ENCODE assay signal across 9 cellular contexts in genomic region chr15:40047413-40048154, GRCh38. TPM values are rescaled to one million over a fixed set of nuclear protein-coding genes. Genes with fewer than 3 reads are reported as not detected.
DNase-seq lines count a peak whose midpoint lies in the region; ATAC-seq and TF ChIP-seq lines count a peak whose summit lies in the region.
"Had no signal": no experiment of that assay in that cellular context is flagged by ENCODE, and none has a peak within 500 bp of the region (broad histone marks: within the 10 kb centered on the region; RNA-seq: fewer than 3 reads in every experiment).

No MANE protein-coding gene starts in this region.

- H3K36me3 Mint-ChIP-seq in CD14-positive monocyte, result peaks cover 0 to 2% of the 10 kb centered on the region in 2 donors
- H3K36me3 Mint-ChIP-seq in T-helper 17 cell (ENCODE audit: low read depth), result no peaks in the 10 kb centered on the region
- no peaks in the 10 kb centered on the region for H3K36me3 Mint-ChIP-seq in mesothelial cell of epicardium

- H3K27me3 Mint-ChIP-seq in CD14-positive monocyte (ENCODE audit: low read depth in 3 of 3) (no peaks in the 10 kb centered on the region), T-helper 17 cell (no peaks in the 10 kb centered on the region), mesothelial cell of epicardium (ENCODE audit: low read depth) (no peaks in the 10 kb centered on the region)

- peak; percentile 41 for ATAC-seq in GM19397 (IDR thresholded peaks at IDR 0.05; ENCODE audit: unreplicated experiment)
- ATAC-seq in HG03565 (IDR thresholded peaks at IDR 0.05; ENCODE audit: unreplicated experiment), result peak; percentile 47
- peak; percentile 42 for ATAC-seq in T-helper 17 cell
- no peak for ATAC-seq in HG02938 (IDR thresholded peaks at IDR 0.05; ENCODE audit: unreplicated experiment)

- H3K27ac ChIP-seq in caudate nucleus (ENCODE audit: low read depth, low read length) (peak overlapping the region; percentile 9), substantia nigra (ENCODE audit: low read depth, low read length, poor library complexity, severe bottlenecking) (peak overlapping the region; percentile 60)

- intact Hi-C loops in CD14-positive monocyte (cut with micrococcal nuclease), result loop anchor here (2.0 to 10.0 kb wide), 6 partner anchors 35 to 263 kb away; partner anchors contain the start of genes BMF (in 1 of the 2), BUB1B (in 1 of the 2) and FSIP1 (in 1 of the 2)

- TF ChIP-seq CTCF in CD14-positive monocyte (IDR thresholded peaks at IDR 0.05), result no peak
- TF ChIP-seq CTCF in mesothelial cell of epicardium (IDR thresholded peaks at IDR 0.05; ENCODE audit: unreplicated experiment), result no peak

- H3K9me3 Mint-ChIP-seq in CD14-positive monocyte, result peaks cover 0 to 4% (median 0%) of the 10 kb centered on the region in 7 donors
- no peaks in the 10 kb centered on the region for H3K9me3 Mint-ChIP-seq in mesothelial cell of epicardium

- H3K4me3 Mint-ChIP-seq in CD14-positive monocyte (peak overlapping the region in 1 of 2 donors; percentile 76), T-helper 17 cell (peak overlapping the region; percentile 84), mesothelial cell of epicardium (no peak overlapping the region)

- peak; percentile 93 for DNase-seq in CD14-positive monocyte (ENCODE audit: low spot score)
- peak in 1 of 3 donors; percentile 28 for DNase-seq in T-helper 17 cell
- DNase-seq in caudate nucleus (lab: John Stamatoyannopoulos, UW), result peak in 4 of 61 donors; percentile 12 to 38 (median 27)
- no peak for DNase-seq in mesothelial cell of epicardium (ENCODE audit: low spot score in 2 of 2, unreplicated experiment in 2 of 2)
- DNase-seq in substantia nigra (lab: John Stamatoyannopoulos, UW), result peak in 17 of 49 donors; percentile 14 to 67 (median 33)

- H3K9me3 ChIP-seq in T-helper 17 cell (ENCODE audit: control insufficient read depth, low read length, poor library complexity, severe bottlenecking), result no peaks in the 10 kb centered on the region
- H3K9me3 ChIP-seq: HAP-1 had no signal

- H3K4me1 Mint-ChIP-seq in CD14-positive monocyte, result peaks cover 62% of the 10 kb centered on the region
- H3K4me1 Mint-ChIP-seq in T-helper 17 cell, result peaks cover 36% of the 10 kb centered on the region
- peaks cover 45% of the 10 kb centered on the region for H3K4me1 Mint-ChIP-seq in mesothelial cell of epicardium

- H3K27ac Mint-ChIP-seq in CD14-positive monocyte (peak overlapping the region; percentile 93 to 98 (median 97)), T-helper 17 cell (peak overlapping the region; percentile 95), mesothelial cell of epicardium (peak overlapping the region; percentile 62)

RNA-seq across cellular contexts. Expression of gene SRP14, which starts 8.6 kb away (rescaled TPM):
- polyA plus RNA-seq in CD14-positive monocyte, result 100 to 1,000 TPM; 525 to 548 TPM
- 100 to 1,000 TPM; 108 to 114 TPM for total RNA-seq in T-helper 17 cell
- total RNA-seq in mesothelial cell of epicardium, result 185 to 198 TPM (median 189 TPM) in 3 replicates
